In genomic region chr19:18946918-18947317, GRCh38 we compare ENCODE assay signal across 1 cellular context.
TF ChIP-seq lines count a peak whose summit lies in the region.

No MANE protein-coding gene starts in this region.

TF ChIP-seq in IMR-90, 13 proteins besides CTCF, POLR2A, EP300 and RAD21:
- TF ChIP-seq CEBPB (IDR thresholded peaks at IDR 0.05; ENCODE audit: low read depth, low read length) = no peak
- TF ChIP-seq MAFK (IDR thresholded peaks at IDR 0.05; ENCODE audit: low read depth, low read length) = no peak
- no peak for TF ChIP-seq RFX5 (IDR thresholded peaks at IDR 0.05; ENCODE audit: low read depth, low read length)
- TF ChIP-seq SMC3 (IDR thresholded peaks at IDR 0.05; ENCODE audit: low read depth, low read length) = no peak
- TF ChIP-seq MAZ (IDR thresholded peaks at IDR 0.05; ENCODE audit: borderline replicate concordance, low read depth, low read length) = no peak
- TF ChIP-seq ELK1 (IDR thresholded peaks at IDR 0.05; ENCODE audit: borderline replicate concordance, low read depth, low read length) = no peak
- no peak for TF ChIP-seq CHD1 (IDR thresholded peaks at IDR 0.05; ENCODE audit: low read depth, low read length)
- TF ChIP-seq FOS (IDR thresholded peaks at IDR 0.05; ENCODE audit: low read depth, low read length) = no peak
- TF ChIP-seq MXI1 (IDR thresholded peaks at IDR 0.05; ENCODE audit: borderline replicate concordance, low read depth, low read length) = no peak
- no peak for TF ChIP-seq BHLHE40 (IDR thresholded peaks at IDR 0.05; ENCODE audit: low read depth, low read length)
- no peak for TF ChIP-seq USF2 (IDR thresholded peaks at IDR 0.05; ENCODE audit: low read depth, low read length)
- TF ChIP-seq RCOR1 (IDR thresholded peaks at IDR 0.05; ENCODE audit: insufficient replicate concordance, low read length) = no peak
- no peak for TF ChIP-seq NFE2L2 (IDR thresholded peaks at IDR 0.05; ENCODE audit: low read depth, low read length)
